ENCODE assay signal across 9 cellular contexts in genomic region chr1:212915245-212916091, GRCh38. TPM values are rescaled to one million over a fixed set of nuclear protein-coding genes. Genes with fewer than 3 reads are reported as not detected.
DNase-seq lines count a peak whose midpoint lies in the region; ATAC-seq and TF ChIP-seq lines count a peak whose summit lies in the region.
"Had no signal": no experiment of that assay in that cellular context is flagged by ENCODE, and none has a peak within 500 bp of the region (broad histone marks: within the 10 kb centered on the region; RNA-seq: fewer than 3 reads in every experiment).

No MANE protein-coding gene starts in this region.

- intact Hi-C loops in aorta (cut with DNase I): no loop called here

- H3K27ac ChIP-seq in SK-N-SH (ENCODE audit: low read depth in 2 of 2, low read length in 1 of 2): no peak overlapping the region
- H3K27ac ChIP-seq in aorta (ENCODE audit: low read depth in 1 of 2, low read length in 2 of 2): no peak overlapping the region

- peaks cover 4% of the 10 kb centered on the region for H3K4me1 Mint-ChIP-seq in activated naive CD8-positive, alpha-beta T cell treated with anti-CD3 and anti-CD28 coated beads, Interleukin-2, amount 50 U/mL, for 24 hours
- no peaks in the 10 kb centered on the region for H3K4me1 Mint-ChIP-seq in activated naive CD8-positive, alpha-beta T cell treated with anti-CD3 and anti-CD28 coated beads for 36 hours
- peaks cover 0 to 2% of the 10 kb centered on the region in 2 donors for H3K4me1 Mint-ChIP-seq in natural killer cell treated with Interleukin-12 subunit alpha and Interleukin-12 subunit beta and Interleukin-15 and Interleukin-18, amount 100 ng/mL, for 72 hours (ENCODE audit: low read depth in 2 of 2)

- no peak overlapping the region for H3K4me3 Mint-ChIP-seq in activated naive CD8-positive, alpha-beta T cell treated with anti-CD3 and anti-CD28 coated beads, Interleukin-2, amount 50 U/mL, for 24 hours
- no peak overlapping the region for H3K4me3 Mint-ChIP-seq in activated naive CD8-positive, alpha-beta T cell treated with anti-CD3 and anti-CD28 coated beads for 36 hours
- H3K4me3 Mint-ChIP-seq in natural killer cell treated with Interleukin-12 subunit alpha and Interleukin-12 subunit beta and Interleukin-15 and Interleukin-18, amount 100 ng/mL, for 72 hours: no peak overlapping the region
- H3K4me3 Mint-ChIP-seq: activated B cell treated with CpG ODN at 0.5 μM for 24 hours had no signal

- ATAC-seq in activated naive CD8-positive, alpha-beta T cell treated with anti-CD3 and anti-CD28 coated beads, Interleukin-2, amount 50 U/mL, for 24 hours: peak; percentile 24
- ATAC-seq in aorta (ENCODE audit: low FRiP score) (peak; percentile 57), HG03196 (IDR thresholded peaks at IDR 0.05; ENCODE audit: unreplicated experiment) (no peak), HG03439 (IDR thresholded peaks at IDR 0.05; ENCODE audit: unreplicated experiment) (no peak)
- no peak for ATAC-seq in natural killer cell treated with Interleukin-12 subunit alpha and Interleukin-12 subunit beta and Interleukin-15 and Interleukin-18, amount 100 ng/mL, for 72 hours

- no peak overlapping the region for H3K27ac Mint-ChIP-seq in activated naive CD8-positive, alpha-beta T cell treated with anti-CD3 and anti-CD28 coated beads, Interleukin-2, amount 50 U/mL, for 24 hours
- H3K27ac Mint-ChIP-seq in activated naive CD8-positive, alpha-beta T cell treated with anti-CD3 and anti-CD28 coated beads for 36 hours: no peak overlapping the region
- H3K27ac Mint-ChIP-seq in natural killer cell treated with Interleukin-12 subunit alpha and Interleukin-12 subunit beta and Interleukin-15 and Interleukin-18, amount 100 ng/mL, for 72 hours: no peak overlapping the region
- H3K27ac Mint-ChIP-seq: activated B cell treated with CpG ODN at 0.5 μM for 24 hours had no signal

- POLR2A ChIA-PET in SK-N-SH (lab: Yijun Ruan, JAX): no interaction called here

- H3K9me3 ChIP-seq in SK-N-SH (no peaks in the 10 kb centered on the region), iPS-15b (ENCODE audit: control insufficient read depth, insufficient read depth, low read length) (no peaks in the 10 kb centered on the region), aorta (ENCODE audit: control insufficient read depth, low read length) (no peaks in the 10 kb centered on the region)

- no peaks in the 10 kb centered on the region for H3F3A ChIP-seq in SK-N-SH (replicated peaks; ENCODE audit: insufficient read depth)

- no peaks in the 10 kb centered on the region for H4K20me1 ChIP-seq in SK-N-SH (ENCODE audit: insufficient read depth)

- TF ChIP-seq RAD21 in SK-N-SH (IDR thresholded peaks at IDR 0.05; ENCODE audit: low read length): peak; percentile 77

- H3K27me3 ChIP-seq in SK-N-SH (ENCODE audit: insufficient read depth): no peaks in the 10 kb centered on the region
- H3K27me3 ChIP-seq in iPS-15b (ENCODE audit: control insufficient read depth, insufficient read depth, low read length): no peaks in the 10 kb centered on the region
- no peaks in the 10 kb centered on the region for H3K27me3 ChIP-seq in aorta (ENCODE audit: control insufficient read depth in 1 of 2, insufficient read depth in 2 of 2, low read length in 1 of 2)

- TF ChIP-seq EP300 in SK-N-SH (IDR thresholded peaks at IDR 0.05; ENCODE audit: borderline replicate concordance in 1 of 2, low read depth in 1 of 2, low read length in 1 of 2): no peak

- H3K4me1 ChIP-seq in SK-N-SH (ENCODE audit: control insufficient read depth in 1 of 2, insufficient read depth in 2 of 2, low read depth in 1 of 2, low read length in 1 of 2) (peaks cover 0 to 5% of the 10 kb centered on the region in 2 experiments; a peak in 1 of 4 replicates), iPS-15b (ENCODE audit: control insufficient read depth, insufficient read depth, low read length) (peaks cover 18% of the 10 kb centered on the region), aorta (ENCODE audit: control insufficient read depth in 1 of 2, insufficient read depth in 2 of 2, low read length in 2 of 2) (no peaks in the 10 kb centered on the region)

- WGBS in SK-N-SH (ENCODE audit: low lambda C conversion rate): 69% methylated on average over 12 of the region's 13 CpGs
- 65 to 66% methylated on average over 13 of the region's 13 CpGs for WGBS in aorta, 2 donors

- H3K9ac ChIP-seq in SK-N-SH (no peak overlapping the region), iPS-15b (ENCODE audit: low read depth, low read length) (peak overlapping the region; percentile 86)

- peaks cover 12% of the 10 kb centered on the region for H3K27me3 Mint-ChIP-seq in activated naive CD8-positive, alpha-beta T cell treated with anti-CD3 and anti-CD28 coated beads, Interleukin-2, amount 50 U/mL, for 24 hours
- H3K27me3 Mint-ChIP-seq in activated naive CD8-positive, alpha-beta T cell treated with anti-CD3 and anti-CD28 coated beads for 36 hours: peaks cover 16% of the 10 kb centered on the region
- H3K27me3 Mint-ChIP-seq in natural killer cell treated with Interleukin-12 subunit alpha and Interleukin-12 subunit beta and Interleukin-15 and Interleukin-18, amount 100 ng/mL, for 72 hours: peaks cover 9 to 38% of the 10 kb centered on the region in 2 donors

- no peaks in the 10 kb centered on the region for H3K9me2 ChIP-seq in SK-N-SH

- no peak overlapping the region for H2AFZ ChIP-seq in SK-N-SH (ENCODE audit: low read depth)

- no peaks in the 10 kb centered on the region for H3K79me2 ChIP-seq in SK-N-SH (ENCODE audit: insufficient read depth)

- CTCF ChIA-PET in SK-N-SH (lab: Yijun Ruan, JAX): interaction anchor here (0.6 to 1.6 kb wide), 6 partner anchors 9 to 439 kb away, joined by 3 to 9 read pairs (median 5); no protein-coding TSS in a partner anchor

- H3K4me3 ChIP-seq in SK-N-SH (ENCODE audit: low read depth in 2 of 2, low read length in 1 of 2) (no peak overlapping the region), iPS-15b (ENCODE audit: low read depth, low read length) (peak overlapping the region; percentile 44), aorta (ENCODE audit: low read length in 2 of 2) (no peak overlapping the region)

- no peak overlapping the region for H3K4me2 ChIP-seq in SK-N-SH

- no peak for DNase-seq in activated naive CD8-positive, alpha-beta T cell treated with anti-CD3 and anti-CD28 coated beads, Interleukin-2, amount 50 U/mL, for 24 hours
- DNase-seq in activated naive CD8-positive, alpha-beta T cell treated with anti-CD3 and anti-CD28 coated beads for 36 hours: no peak
- DNase-seq in SK-N-SH (peak; percentile 80), aorta (peak in 1 of 2 donors; percentile 63)
- DNase-seq in natural killer cell treated with Interleukin-12 subunit alpha and Interleukin-12 subunit beta and Interleukin-15 and Interleukin-18, amount 100 ng/mL, for 72 hours (ENCODE audit: low spot score): no peak
- DNase-seq: activated B cell treated with CpG ODN at 0.5 μM for 24 hours had no signal

- H3K36me3 ChIP-seq in SK-N-SH (replicated peaks in 1 of 2; ENCODE audit: control insufficient read depth in 1 of 2, insufficient read depth in 2 of 2, low read length in 1 of 2): no peaks in the 10 kb centered on the region
- H3K36me3 ChIP-seq in iPS-15b (ENCODE audit: control insufficient read depth, insufficient read depth, low read length): no peaks in the 10 kb centered on the region
- no peaks in the 10 kb centered on the region for H3K36me3 ChIP-seq in aorta (ENCODE audit: control insufficient read depth in 1 of 2, insufficient read depth in 2 of 2, low read length in 1 of 2)

- no peaks in the 10 kb centered on the region for H3K36me3 Mint-ChIP-seq in activated naive CD8-positive, alpha-beta T cell treated with anti-CD3 and anti-CD28 coated beads, Interleukin-2, amount 50 U/mL, for 24 hours (ENCODE audit: low read depth)
- no peaks in the 10 kb centered on the region for H3K36me3 Mint-ChIP-seq in activated naive CD8-positive, alpha-beta T cell treated with anti-CD3 and anti-CD28 coated beads for 36 hours
- no peaks in the 10 kb centered on the region for H3K36me3 Mint-ChIP-seq in natural killer cell treated with Interleukin-12 subunit alpha and Interleukin-12 subunit beta and Interleukin-15 and Interleukin-18, amount 100 ng/mL, for 72 hours

- peak; percentile 41 for TF ChIP-seq CTCF in SK-N-SH (IDR thresholded peaks at IDR 0.05)

- H3K9me3 Mint-ChIP-seq in activated naive CD8-positive, alpha-beta T cell treated with anti-CD3 and anti-CD28 coated beads, Interleukin-2, amount 50 U/mL, for 24 hours: no peaks in the 10 kb centered on the region
- H3K9me3 Mint-ChIP-seq in activated naive CD8-positive, alpha-beta T cell treated with anti-CD3 and anti-CD28 coated beads for 36 hours: no peaks in the 10 kb centered on the region
- no peaks in the 10 kb centered on the region for H3K9me3 Mint-ChIP-seq in natural killer cell treated with Interleukin-12 subunit alpha and Interleukin-12 subunit beta and Interleukin-15 and Interleukin-18, amount 100 ng/mL, for 72 hours
- H3K9me3 Mint-ChIP-seq: activated B cell treated with CpG ODN at 0.5 μM for 24 hours had no signal

TF ChIP-seq in SK-N-SH, 30 proteins besides CTCF, POLR2A, EP300 and RAD21:
- TF ChIP-seq NFIC (IDR thresholded peaks at IDR 0.05; ENCODE audit: borderline replicate concordance) (peak; percentile 40), POLR2AphosphoS5 (IDR thresholded peaks at IDR 0.05; ENCODE audit: low read depth, low read length) (no peak), SMC3 (IDR thresholded peaks at IDR 0.05; ENCODE audit: low read depth, low read length) (peak; percentile 53)
TF ChIP-seq in SK-N-SH: peak in this region for 2.

RNA-seq across cellular contexts. Expression of gene VASH2, which starts 34.9 kb away (rescaled TPM):
- under 1 TPM; 0.21 to 0.22 TPM for total RNA-seq in activated naive CD8-positive, alpha-beta T cell treated with anti-CD3 and anti-CD28 coated beads for 36 hours
- polyA plus RNA-seq in SK-N-SH (2012; rRNA removed) (0.41 and 0.55 TPM in 2 replicates), aorta (under 1 TPM; 0.26 to 0.38 TPM)
- polyA plus RNA-seq in SK-N-SH (2012; cell fraction: cytosol; rRNA removed): 0.50 and 0.80 TPM in 2 replicates
- 0.69 and 1.2 TPM in 2 replicates for polyA plus RNA-seq in SK-N-SH (2012; cell fraction: nucleus; rRNA removed)
- 1 to 10 TPM in 1 of 2 donors, under 1 TPM in 1; 0.29 to 1.8 TPM for total RNA-seq in aorta
- under 1 TPM in 1 of 2 donors, not detected in 1; 0.81 TPM for total RNA-seq in natural killer cell treated with Interleukin-12 subunit alpha and Interleukin-12 subunit beta and Interleukin-15 and Interleukin-18, amount 100 ng/mL, for 72 hours

RNA-seq across cellular contexts. Expression of gene FLVCR1, which starts 57.4 kb away (rescaled TPM):
- 10 to 100 TPM in 1 of 2 experiments, 1 to 10 TPM in 1; 9.6 to 14.1 TPM for total RNA-seq in activated naive CD8-positive, alpha-beta T cell treated with anti-CD3 and anti-CD28 coated beads for 36 hours
- polyA plus RNA-seq in SK-N-SH (2012; rRNA removed) (1.7 and 2.5 TPM in 2 replicates), aorta (1 to 10 TPM; 2.6 to 3.0 TPM)
- 1.9 and 2.1 TPM in 2 replicates for polyA plus RNA-seq in SK-N-SH (2012; cell fraction: cytosol; rRNA removed)
- 4.4 and 7.7 TPM in 2 replicates for polyA plus RNA-seq in SK-N-SH (2012; cell fraction: nucleus; rRNA removed)
- 1 to 10 TPM; 6.9 to 7.7 TPM for total RNA-seq in aorta
- 10 to 100 TPM; 15.6 to 22.1 TPM for total RNA-seq in natural killer cell treated with Interleukin-12 subunit alpha and Interleukin-12 subunit beta and Interleukin-15 and Interleukin-18, amount 100 ng/mL, for 72 hours

Comparison
In these comparisons a context has a peak if more than half of its experiments do, and no peak if none do; other contexts are left out.
1. ATAC-seq: peak in activated naive CD8-positive, alpha-beta T cell treated with anti-CD3 and anti-CD28 coated beads, Interleukin-2, amount 50 U/mL, for 24 hours (single experiment) and aorta (single experiment); none in HG03196 (single experiment), natural killer cell treated with Interleukin-12 subunit alpha and Interleukin-12 subunit beta and Interleukin-15 and Interleukin-18, amount 100 ng/mL, for 72 hours (0 of 2) and HG03439 (single experiment).